In the genomic region with DNA sequence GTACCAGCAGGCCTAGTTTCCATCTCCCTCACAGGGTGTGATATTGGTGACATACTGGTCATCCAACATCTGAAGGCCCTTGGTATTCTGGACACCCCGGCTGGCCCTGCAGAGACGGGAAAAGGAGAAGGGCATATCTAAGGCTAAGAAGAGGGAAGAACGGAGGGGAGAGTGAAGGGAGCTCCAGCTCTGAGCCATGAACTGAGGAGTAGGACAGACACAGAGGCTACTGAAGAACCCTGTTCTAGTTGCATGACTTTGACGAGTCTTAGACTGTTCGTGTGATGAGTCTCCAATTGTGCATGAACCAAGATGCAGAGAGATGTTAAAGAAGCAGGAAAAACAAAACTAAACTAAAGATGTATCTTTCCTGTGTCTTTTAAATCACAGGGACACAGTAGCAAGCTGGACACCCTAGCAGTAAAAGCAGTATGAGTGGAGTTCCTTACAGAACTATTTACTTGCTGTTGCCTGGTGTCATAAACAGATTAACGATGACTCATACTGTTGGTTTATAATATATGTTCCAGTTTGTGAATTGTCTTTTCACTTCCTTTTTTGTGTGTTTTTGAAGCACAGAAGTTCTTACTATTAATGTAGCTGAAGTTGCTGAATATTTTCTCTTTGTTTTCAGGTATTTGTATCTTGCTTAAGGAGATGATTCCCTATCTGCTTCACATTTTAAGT, we compare ENCODE assay signal across 8 cellular contexts. TPM values are rescaled to one million over a fixed set of nuclear protein-coding genes. Genes with fewer than 3 reads are reported as not detected.
DNase-seq lines count a peak whose midpoint lies in the region; ATAC-seq and TF ChIP-seq lines count a peak whose summit lies in the region.

No MANE protein-coding gene starts in this region.

- peaks cover 18% of the 10 kb centered on the region for H3K36me3 Mint-ChIP-seq in endothelial cell (ENCODE audit: low read depth, unreplicated experiment)

- no peaks in the 10 kb centered on the region for H3K27me3 Mint-ChIP-seq in endothelial cell (ENCODE audit: unreplicated experiment)

- no peaks in the 10 kb centered on the region for H3K9me3 Mint-ChIP-seq in endothelial cell (ENCODE audit: unreplicated experiment)

- peaks cover 52% of the 10 kb centered on the region for H3K4me1 Mint-ChIP-seq in endothelial cell (ENCODE audit: unreplicated experiment)

- ATAC-seq in HG02642 (IDR thresholded peaks at IDR 0.05; ENCODE audit: poor library complexity, unreplicated experiment), result peak; percentile 99

- no peak for TF ChIP-seq CTCF in endothelial cell (IDR thresholded peaks at IDR 0.05; ENCODE audit: unreplicated experiment)

- DNase-seq in SKM-1 treated with dmso at 0.1 percent for 144 hours (lab: John Stamatoyannopoulos, UW; ENCODE audit: unreplicated experiment) (peak; percentile 48), SKM-1 (lab: John Stamatoyannopoulos, UW; ENCODE audit: unreplicated experiment) (no peak), NOMO-1 (lab: John Stamatoyannopoulos, UW; ENCODE audit: unreplicated experiment in 2 of 2) (peak; percentile 37 to 98), endothelial cell (ENCODE audit: low spot score) (no peak), renal cortical epithelial cell (ENCODE audit: low read depth) (peak; percentile 86), UCSD-AML1 (lab: John Stamatoyannopoulos, UW; ENCODE audit: unreplicated experiment) (no peak), SK-N-DZ (ENCODE audit: low spot score) (no peak)

- H3K27ac Mint-ChIP-seq in endothelial cell (ENCODE audit: unreplicated experiment), result peak overlapping the region; percentile 87

- no peak overlapping the region for H3K4me3 Mint-ChIP-seq in endothelial cell (ENCODE audit: unreplicated experiment)

RNA-seq across cellular contexts. Expression of a gene that starts 15.5 kb away (rescaled TPM):
- total RNA-seq in endothelial cell (ENCODE audit: unreplicated experiment) (104 TPM), renal cortical epithelial cell (1.6 and 17.0 TPM in 2 replicates)
- polyA plus RNA-seq in SK-N-DZ (2014; cell fraction: cytosol; rRNA removed), result 1.1 and 2.9 TPM in 2 replicates
- 0.08 and 0.44 TPM in 2 replicates for polyA plus RNA-seq in SK-N-DZ (2014; cell fraction: nucleus; rRNA removed)

Comparison
In these comparisons a context has a peak if more than half of its experiments do, and no peak if none do; other contexts are left out.
1. DNase-seq: peak in SKM-1 treated with dmso at 0.1 percent for 144 hours (single experiment), NOMO-1 (2 of 2) and renal cortical epithelial cell (single experiment); none in SKM-1 (single experiment), endothelial cell (single experiment), UCSD-AML1 (single experiment) and SK-N-DZ (single experiment).